1 cellular context compared by ENCODE assay signal in genomic region chr6:31156647-31157046, GRCh38.
TF ChIP-seq lines count a peak whose summit lies in the region.

No MANE protein-coding gene starts in this region.

TF ChIP-seq in HEK293T, 16 proteins besides CTCF, POLR2A, EP300 and RAD21:
- no peak for TF ChIP-seq NFRKB (IDR thresholded peaks at IDR 0.05)
- TF ChIP-seq ARNT (IDR thresholded peaks at IDR 0.05) = no peak
- TF ChIP-seq CTBP1 (IDR thresholded peaks at IDR 0.05; ENCODE audit: borderline replicate concordance) = no peak
- TF ChIP-seq ELF4 (IDR thresholded peaks at IDR 0.05) = no peak
- TF ChIP-seq L3MBTL2 (conservative IDR thresholded peaks at IDR 0.05) = no peak
- TF ChIP-seq FOXM1 (IDR thresholded peaks at IDR 0.05; ENCODE audit: borderline replicate concordance) = no peak
- TF ChIP-seq SUZ12 (IDR thresholded peaks at IDR 0.05) = no peak
- TF ChIP-seq LEF1 (IDR thresholded peaks at IDR 0.05; ENCODE audit: borderline replicate concordance) = no peak
- no peak for TF ChIP-seq FOXK2 (IDR thresholded peaks at IDR 0.05)
- no peak for TF ChIP-seq PKNOX1 (IDR thresholded peaks at IDR 0.05)
- TF ChIP-seq FOXA1 (IDR thresholded peaks at IDR 0.05) = no peak
- no peak for TF ChIP-seq SP1 (IDR thresholded peaks at IDR 0.05)
- TF ChIP-seq HDGF (IDR thresholded peaks at IDR 0.05; ENCODE audit: borderline replicate concordance) = no peak
- TF ChIP-seq BHLHE40 (IDR thresholded peaks at IDR 0.05; ENCODE audit: borderline replicate concordance) = no peak
- TF ChIP-seq TARDBP (IDR thresholded peaks at IDR 0.05) = no peak
- no peak for TF ChIP-seq ZNF384 (IDR thresholded peaks at IDR 0.05)
